22 cellular contexts compared by ENCODE assay signal in the genomic region with DNA sequence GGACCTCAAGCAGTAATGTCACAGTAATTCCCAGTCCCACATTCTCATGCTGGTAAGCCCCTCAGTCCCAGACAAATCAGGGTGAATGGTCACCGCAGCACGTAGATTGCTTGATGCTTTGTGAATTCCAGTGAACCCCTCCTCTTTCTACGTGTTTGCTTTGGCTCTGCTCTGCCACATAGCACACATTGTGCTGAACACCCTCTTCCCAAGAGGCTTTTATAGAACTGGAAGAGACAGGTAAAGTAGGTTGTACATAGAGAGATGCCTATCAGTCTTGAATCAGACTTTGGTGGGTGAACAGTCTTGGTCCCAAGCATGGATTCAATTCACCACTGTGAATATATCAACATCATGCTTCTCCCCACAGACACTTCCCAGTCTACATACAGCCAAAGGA. TPM values are rescaled to one million over a fixed set of nuclear protein-coding genes. Genes with fewer than 3 reads are reported as not detected.
DNase-seq lines count a peak whose midpoint lies in the region; ATAC-seq, FAIRE-seq and TF ChIP-seq lines count a peak whose summit lies in the region.
"Had no signal": no experiment of that assay in that cellular context is flagged by ENCODE, and none has a peak within 500 bp of the region (broad histone marks: within the 10 kb centered on the region; RNA-seq: fewer than 3 reads in every experiment).

No MANE protein-coding gene starts in this region.

- intact Hi-C loops in activated CD4-positive, alpha-beta T cell treated with anti-CD3 and anti-CD28 coated beads, Interleukin-2, amount 10 ng/mL, durations not matched to agents 24 days and 14 days (cut with micrococcal nuclease): no loop called here
- intact Hi-C loops in K562 (cut with micrococcal nuclease): no loop called here
- intact Hi-C loops in upper lobe of right lung (cut with DNase I): no loop called here

- H3K27me3 Mint-ChIP-seq in activated CD4-positive, alpha-beta T cell treated with anti-CD3 and anti-CD28 coated beads, Interleukin-2, amount 10 ng/mL, durations not matched to agents 24 days and 14 days: peaks cover 20% of the 10 kb centered on the region
- peaks cover 17% of the 10 kb centered on the region for H3K27me3 Mint-ChIP-seq in activated CD4-positive, alpha-beta T cell treated with anti-CD3 and anti-CD28 coated beads, Interleukin-2, amount 10 ng/mL, durations not matched to agents 7 days and 5 days
- no peaks in the 10 kb centered on the region for H3K27me3 Mint-ChIP-seq in osteocyte (ENCODE audit: unreplicated experiment)

- in situ Hi-C loops in K562 (cut with MboI): no loop called here

- WGBS in K562 (ENCODE audit: insufficient coverage, low coverage, missing lambda C conversion rate): 0% methylated on average over 3 of the region's 3 CpGs

- TF ChIP-seq EP300 in K562 (IDR thresholded peaks at IDR 0.05; ENCODE audit: low read length): no peak

- no peak overlapping the region for H3K4me3 Mint-ChIP-seq in activated CD4-positive, alpha-beta T cell treated with anti-CD3 and anti-CD28 coated beads, Interleukin-2, amount 10 ng/mL, durations not matched to agents 24 days and 14 days
- no peak overlapping the region for H3K4me3 Mint-ChIP-seq in activated CD4-positive, alpha-beta T cell treated with anti-CD3 and anti-CD28 coated beads, Interleukin-2, amount 10 ng/mL, durations not matched to agents 7 days and 5 days
- no peak overlapping the region for H3K4me3 Mint-ChIP-seq in osteocyte (ENCODE audit: unreplicated experiment)
- H3K4me3 Mint-ChIP-seq: CD14-positive monocyte; CD8-positive, alpha-beta T cell; H9 had no signal

- no peaks in the 10 kb centered on the region for H3K4me1 ChIP-seq in K562 (replicated peaks in 1 of 2; ENCODE audit: control insufficient read depth in 2 of 2, insufficient read depth in 2 of 2, low read length in 2 of 2)
- no peaks in the 10 kb centered on the region for H3K4me1 ChIP-seq in upper lobe of right lung

- no peaks in the 10 kb centered on the region for H3K9me1 ChIP-seq in K562 (ENCODE audit: control insufficient read depth, insufficient read depth, low read length)

- H2AFZ ChIP-seq in K562 (ENCODE audit: low read depth, low read length): no peak overlapping the region

- H4K20me1 ChIP-seq in K562 (replicated peaks; ENCODE audit: control insufficient read depth, insufficient read depth, low read length): no peaks in the 10 kb centered on the region

- no peaks in the 10 kb centered on the region for H3K9me3 Mint-ChIP-seq in activated CD4-positive, alpha-beta T cell treated with anti-CD3 and anti-CD28 coated beads, Interleukin-2, amount 10 ng/mL, durations not matched to agents 24 days and 14 days
- H3K9me3 Mint-ChIP-seq in activated CD4-positive, alpha-beta T cell treated with anti-CD3 and anti-CD28 coated beads, Interleukin-2, amount 10 ng/mL, durations not matched to agents 7 days and 5 days: no peaks in the 10 kb centered on the region
- H3K9me3 Mint-ChIP-seq in osteocyte (ENCODE audit: unreplicated experiment): no peaks in the 10 kb centered on the region
- H3K9me3 Mint-ChIP-seq: CD8-positive, alpha-beta T cell; H9 had no signal

- no peak overlapping the region for H3K4me3 ChIP-seq in K562
- no peak overlapping the region for H3K4me3 ChIP-seq in upper lobe of right lung

- no peak for TF ChIP-seq RAD21 in K562 (CRISPR knock-in tag; conservative IDR thresholded peaks at IDR 0.05 in 1 of 2, IDR thresholded peaks at IDR 0.05 in 1 of 2)

- ATAC-seq in K562: no peak
- peak; percentile 51 for ATAC-seq in upper lobe of right lung
- ATAC-seq in GM19324 (IDR thresholded peaks at IDR 0.05; ENCODE audit: low FRiP score, unreplicated experiment): no peak
- ATAC-seq: CD8-positive, alpha-beta T cell; HepG2 had no signal

- POLR2A ChIA-PET in activated CD4-positive, alpha-beta T cell treated with anti-CD3 and anti-CD28 coated beads, Interleukin-2, amount 10 ng/mL, durations not matched to agents 7 days and 5 days (lab: Charles Lee): no interaction called here
- POLR2A ChIA-PET in K562 (lab: Yijun Ruan, JAX): no interaction called here

- DNase-seq in activated CD4-positive, alpha-beta T cell treated with anti-CD3 and anti-CD28 coated beads, Interleukin-2, amount 10 ng/mL, durations not matched to agents 24 days and 14 days: peak; percentile 34
- no peak for DNase-seq in activated CD4-positive, alpha-beta T cell treated with anti-CD3 and anti-CD28 coated beads, Interleukin-2, amount 10 ng/mL, durations not matched to agents 7 days and 5 days
- DNase-seq in K562 (ENCODE audit: extremely low read depth in 1 of 4, low spot score in 3 of 4) (peak in 3 of 4 experiments; percentile 0), iPS-NIHi7 (ENCODE audit: extremely low spot score) (peak; percentile 0), upper lobe of right lung (no peak), osteocyte (ENCODE audit: extremely low spot score, unreplicated experiment) (no peak), hepatic stellate cell (ENCODE audit: low spot score) (no peak)
- DNase-seq: CD8-positive, alpha-beta T cell; COR-L47; DMS153; DMS79 treated with DMSO at 0.1 percent for 48 hours; GDM1; GOT3; H9 had no signal

- no peak overlapping the region for H3K9ac ChIP-seq in K562 (ENCODE audit: insufficient read depth in 1 of 2, low read depth in 2 of 2, low read length in 2 of 2)

- no peak for TF ChIP-seq POLR2A in K562 (conservative IDR thresholded peaks at IDR 0.05)

- H3K27me3 ChIP-seq in K562 (ENCODE audit: control insufficient read depth in 2 of 2, insufficient read depth in 2 of 2, low read length in 2 of 2): no peaks in the 10 kb centered on the region
- H3K27me3 ChIP-seq in upper lobe of right lung: no peaks in the 10 kb centered on the region

- no peak for FAIRE-seq in K562 (lab: Jason Lieb, UNC)
- FAIRE-seq: D721Med, HepG2 had no signal

- H3K36me3 ChIP-seq in K562 (ENCODE audit: control insufficient read depth, insufficient read depth, low read length) (no peaks in the 10 kb centered on the region), upper lobe of right lung (no peaks in the 10 kb centered on the region)

- no peak overlapping the region for H3K27ac ChIP-seq in K562 (ENCODE audit: extremely low read depth, low read depth, low read length)
- H3K27ac ChIP-seq in upper lobe of right lung: no peak overlapping the region
- H3K27ac ChIP-seq: 22Rv1 had no signal

- no peaks in the 10 kb centered on the region for H3K79me2 ChIP-seq in K562 (ENCODE audit: control insufficient read depth, insufficient read depth, low read length)

- H3K36me3 Mint-ChIP-seq in activated CD4-positive, alpha-beta T cell treated with anti-CD3 and anti-CD28 coated beads, Interleukin-2, amount 10 ng/mL, durations not matched to agents 24 days and 14 days (ENCODE audit: low read depth): no peaks in the 10 kb centered on the region
- H3K36me3 Mint-ChIP-seq in activated CD4-positive, alpha-beta T cell treated with anti-CD3 and anti-CD28 coated beads, Interleukin-2, amount 10 ng/mL, durations not matched to agents 7 days and 5 days (ENCODE audit: low read depth): no peaks in the 10 kb centered on the region
- H3K36me3 Mint-ChIP-seq in osteocyte (ENCODE audit: unreplicated experiment): no peaks in the 10 kb centered on the region
- H3K36me3 Mint-ChIP-seq: CD14-positive monocyte; CD8-positive, alpha-beta T cell had no signal

- no TSS peak for BruUV-seq in K562 (replicated peaks; lab: Mats Ljungman, UMichigan)

- CTCF ChIA-PET in activated CD4-positive, alpha-beta T cell treated with anti-CD3 and anti-CD28 coated beads, Interleukin-2, amount 10 ng/mL, durations not matched to agents 7 days and 5 days (lab: Charles Lee): no interaction called here
- CTCF ChIA-PET in K562 (lab: Yijun Ruan, JAX; ENCODE audit: low intra/inter-chr PET ratio): no interaction called here

- H3K9me3 ChIP-seq in K562 (replicated peaks; ENCODE audit: control insufficient read depth, insufficient read depth, low read depth, low read length) (no peaks in the 10 kb centered on the region), upper lobe of right lung (no peaks in the 10 kb centered on the region)

- no peak overlapping the region for H3K27ac Mint-ChIP-seq in activated CD4-positive, alpha-beta T cell treated with anti-CD3 and anti-CD28 coated beads, Interleukin-2, amount 10 ng/mL, durations not matched to agents 24 days and 14 days
- H3K27ac Mint-ChIP-seq in activated CD4-positive, alpha-beta T cell treated with anti-CD3 and anti-CD28 coated beads, Interleukin-2, amount 10 ng/mL, durations not matched to agents 7 days and 5 days: no peak overlapping the region
- no peak overlapping the region for H3K27ac Mint-ChIP-seq in osteocyte (ENCODE audit: unreplicated experiment)
- H3K27ac Mint-ChIP-seq: CD14-positive monocyte; CD8-positive, alpha-beta T cell; H9 had no signal

- TF ChIP-seq CTCF in K562 (IDR thresholded peaks at IDR 0.05 in 2 of 3, conservative IDR thresholded peaks at IDR 0.05 in 1 of 3; ENCODE audit: insufficient read depth in 2 of 3, low read depth in 1 of 3, low read length in 3 of 3): no peak
- no peak for TF ChIP-seq CTCF in upper lobe of right lung (IDR thresholded peaks at IDR 0.05)
- TF ChIP-seq CTCF in osteocyte (IDR thresholded peaks at IDR 0.05): no peak

- H3K4me2 ChIP-seq in K562 (ENCODE audit: insufficient read depth, low read length): no peak overlapping the region

- no peaks in the 10 kb centered on the region for H3K4me1 Mint-ChIP-seq in activated CD4-positive, alpha-beta T cell treated with anti-CD3 and anti-CD28 coated beads, Interleukin-2, amount 10 ng/mL, durations not matched to agents 24 days and 14 days
- H3K4me1 Mint-ChIP-seq in activated CD4-positive, alpha-beta T cell treated with anti-CD3 and anti-CD28 coated beads, Interleukin-2, amount 10 ng/mL, durations not matched to agents 7 days and 5 days: no peaks in the 10 kb centered on the region
- no peaks in the 10 kb centered on the region for H3K4me1 Mint-ChIP-seq in osteocyte (ENCODE audit: unreplicated experiment)
- H3K4me1 Mint-ChIP-seq: CD14-positive monocyte, H9 had no signal

RNA-seq across cellular contexts. Expression of gene KRTAP9-6, which starts 0.6 kb away (rescaled TPM):
- total RNA-seq in activated CD4-positive, alpha-beta T cell treated with anti-CD3 and anti-CD28 coated beads, Interleukin-2, amount 10 ng/mL, durations not matched to agents 24 days and 14 days: not detected in 2 replicates
- total RNA-seq in activated CD4-positive, alpha-beta T cell treated with anti-CD3 and anti-CD28 coated beads, Interleukin-2, amount 10 ng/mL, durations not matched to agents 7 days and 5 days: not detected
- total RNA-seq in K562 (2011; cell fraction: chromatin; rRNA removed; ENCODE audit: low replicate concordance): not detected in 2 replicates
- total RNA-seq in K562 (2011; cell fraction: nucleolus; rRNA removed): not detected in 2 replicates
- not detected in 2 replicates for total RNA-seq in K562 (2011; cell fraction: nucleoplasm; rRNA removed)
- total RNA-seq in K562 (2014; rRNA removed) (not detected in 2 replicates), K562 (2014; rRNA removed; fragmentation: Illumina TruSeq; extraction: Trizol) (not detected in 2 replicates), K562 (2015; rRNA removed; fragmentation: Illumina TruSeq; extraction: Trizol) (not detected in 2 replicates), K562 (2021) (not detected in 2 replicates), upper lobe of right lung (not detected), osteocyte (not detected in 2 replicates)
- polyA plus RNA-seq in K562 (2011; rRNA removed) (not detected in 2 replicates), K562 (2014; fragmentation: Illumina TruSeq; extraction: Trizol) (not detected in 2 replicates), K562 (2014; fragmentation: Nextera tagmentation; extraction: Ambion mirVana) (not detected), K562 (2014; rRNA removed) (not detected in 2 replicates)
- polyA plus RNA-seq in K562 (2011; cell fraction: cytosol; rRNA removed): not detected in 2 replicates
- not detected in 2 replicates for polyA plus RNA-seq in K562 (2011; cell fraction: nucleus; rRNA removed)
- polyA plus RNA-seq in K562 (2012): not detected in 2 replicates
- polyA minus RNA-seq in K562 (2011; rRNA and poly(A)+ RNA removed): not detected in 2 replicates
- polyA minus RNA-seq in K562 (2011; cell fraction: cytosol; rRNA and poly(A)+ RNA removed): not detected in 2 replicates
- not detected in 2 replicates for polyA minus RNA-seq in K562 (2011; cell fraction: nucleus; rRNA and poly(A)+ RNA removed)
- total RNA-seq: A673; CD8-positive, alpha-beta T cell; H9; HepG2; HT1080 had no signal
- polyA plus RNA-seq: BJ, CD14-positive monocyte, HepG2 had no signal

RNA-seq across cellular contexts. Expression of gene KRTAP9-9, which starts 9.4 kb away (rescaled TPM):
- not detected in 2 replicates for total RNA-seq in activated CD4-positive, alpha-beta T cell treated with anti-CD3 and anti-CD28 coated beads, Interleukin-2, amount 10 ng/mL, durations not matched to agents 24 days and 14 days
- not detected for total RNA-seq in activated CD4-positive, alpha-beta T cell treated with anti-CD3 and anti-CD28 coated beads, Interleukin-2, amount 10 ng/mL, durations not matched to agents 7 days and 5 days
- total RNA-seq in K562 (2011; cell fraction: chromatin; rRNA removed; ENCODE audit: low replicate concordance): not detected in 2 replicates
- not detected in 2 replicates for total RNA-seq in K562 (2011; cell fraction: nucleolus; rRNA removed)
- not detected in 2 replicates for total RNA-seq in K562 (2011; cell fraction: nucleoplasm; rRNA removed)
- total RNA-seq in K562 (2014; rRNA removed) (not detected in 2 replicates), K562 (2014; rRNA removed; fragmentation: Illumina TruSeq; extraction: Trizol) (not detected in 2 replicates), K562 (2015; rRNA removed; fragmentation: Illumina TruSeq; extraction: Trizol) (not detected in 2 replicates), K562 (2021) (not detected in 2 replicates), upper lobe of right lung (not detected), osteocyte (not detected in 2 replicates)
- polyA plus RNA-seq in K562 (2011; rRNA removed) (not detected in 2 replicates), K562 (2014; fragmentation: Illumina TruSeq; extraction: Trizol) (not detected in 2 replicates), K562 (2014; fragmentation: Nextera tagmentation; extraction: Ambion mirVana) (not detected), K562 (2014; rRNA removed) (not detected in 2 replicates)
- not detected in 2 replicates for polyA plus RNA-seq in K562 (2011; cell fraction: cytosol; rRNA removed)
- polyA plus RNA-seq in K562 (2011; cell fraction: nucleus; rRNA removed): not detected in 2 replicates
- not detected in 2 replicates for polyA plus RNA-seq in K562 (2012)
- not detected in 2 replicates for polyA minus RNA-seq in K562 (2011; rRNA and poly(A)+ RNA removed)
- polyA minus RNA-seq in K562 (2011; cell fraction: cytosol; rRNA and poly(A)+ RNA removed): not detected in 2 replicates
- polyA minus RNA-seq in K562 (2011; cell fraction: nucleus; rRNA and poly(A)+ RNA removed): not detected in 2 replicates
- total RNA-seq: A673; CD8-positive, alpha-beta T cell; H9; HepG2; HT1080 had no signal
- polyA plus RNA-seq: BJ, CD14-positive monocyte, HepG2 had no signal

RNA-seq across cellular contexts. Expression of gene KRTAP9-7, which starts 10.9 kb away (rescaled TPM):
- not detected in 2 replicates for total RNA-seq in activated CD4-positive, alpha-beta T cell treated with anti-CD3 and anti-CD28 coated beads, Interleukin-2, amount 10 ng/mL, durations not matched to agents 24 days and 14 days
- not detected for total RNA-seq in activated CD4-positive, alpha-beta T cell treated with anti-CD3 and anti-CD28 coated beads, Interleukin-2, amount 10 ng/mL, durations not matched to agents 7 days and 5 days
- total RNA-seq in K562 (2011; cell fraction: chromatin; rRNA removed; ENCODE audit: low replicate concordance): not detected in 2 replicates
- total RNA-seq in K562 (2011; cell fraction: nucleolus; rRNA removed): not detected in 2 replicates
- not detected in 2 replicates for total RNA-seq in K562 (2011; cell fraction: nucleoplasm; rRNA removed)
- total RNA-seq in K562 (2014; rRNA removed) (not detected in 2 replicates), K562 (2014; rRNA removed; fragmentation: Illumina TruSeq; extraction: Trizol) (not detected in 2 replicates), K562 (2015; rRNA removed; fragmentation: Illumina TruSeq; extraction: Trizol) (not detected in 2 replicates), K562 (2021) (not detected in 2 replicates), upper lobe of right lung (not detected), osteocyte (not detected in 2 replicates)
- polyA plus RNA-seq in K562 (2011; rRNA removed) (not detected in 2 replicates), K562 (2014; fragmentation: Illumina TruSeq; extraction: Trizol) (not detected in 2 replicates), K562 (2014; fragmentation: Nextera tagmentation; extraction: Ambion mirVana) (not detected), K562 (2014; rRNA removed) (not detected in 2 replicates)
- polyA plus RNA-seq in K562 (2011; cell fraction: cytosol; rRNA removed): not detected in 2 replicates
- not detected in 2 replicates for polyA plus RNA-seq in K562 (2011; cell fraction: nucleus; rRNA removed)
- polyA plus RNA-seq in K562 (2012): not detected in 2 replicates
- polyA minus RNA-seq in K562 (2011; rRNA and poly(A)+ RNA removed): not detected in 2 replicates
- polyA minus RNA-seq in K562 (2011; cell fraction: cytosol; rRNA and poly(A)+ RNA removed): not detected in 2 replicates
- polyA minus RNA-seq in K562 (2011; cell fraction: nucleus; rRNA and poly(A)+ RNA removed): not detected in 2 replicates
- total RNA-seq: A673; CD8-positive, alpha-beta T cell; H9; HepG2; HT1080 had no signal
- polyA plus RNA-seq: BJ, CD14-positive monocyte, HepG2 had no signal

RNA-seq across cellular contexts. Expression of gene KRTAP9-4, which starts 15.1 kb away (rescaled TPM):
- not detected in 2 replicates for total RNA-seq in activated CD4-positive, alpha-beta T cell treated with anti-CD3 and anti-CD28 coated beads, Interleukin-2, amount 10 ng/mL, durations not matched to agents 24 days and 14 days
- not detected for total RNA-seq in activated CD4-positive, alpha-beta T cell treated with anti-CD3 and anti-CD28 coated beads, Interleukin-2, amount 10 ng/mL, durations not matched to agents 7 days and 5 days
- total RNA-seq in K562 (2011; cell fraction: chromatin; rRNA removed; ENCODE audit: low replicate concordance): not detected in 2 replicates
- total RNA-seq in K562 (2011; cell fraction: nucleolus; rRNA removed): not detected in 2 replicates
- total RNA-seq in K562 (2011; cell fraction: nucleoplasm; rRNA removed): not detected in 2 replicates
- total RNA-seq in K562 (2014; rRNA removed) (not detected in 2 replicates), K562 (2014; rRNA removed; fragmentation: Illumina TruSeq; extraction: Trizol) (not detected in 2 replicates), K562 (2015; rRNA removed; fragmentation: Illumina TruSeq; extraction: Trizol) (not detected in 2 replicates), K562 (2021) (not detected in 2 replicates), upper lobe of right lung (not detected), osteocyte (not detected in 2 replicates)
- polyA plus RNA-seq in K562 (2011; rRNA removed) (not detected in 2 replicates), K562 (2014; fragmentation: Illumina TruSeq; extraction: Trizol) (not detected in 2 replicates), K562 (2014; fragmentation: Nextera tagmentation; extraction: Ambion mirVana) (not detected), K562 (2014; rRNA removed) (not detected in 2 replicates)
- polyA plus RNA-seq in K562 (2011; cell fraction: cytosol; rRNA removed): not detected in 2 replicates
- not detected in 2 replicates for polyA plus RNA-seq in K562 (2011; cell fraction: nucleus; rRNA removed)
- not detected in 2 replicates for polyA plus RNA-seq in K562 (2012)
- polyA minus RNA-seq in K562 (2011; rRNA and poly(A)+ RNA removed): not detected in 2 replicates
- not detected in 2 replicates for polyA minus RNA-seq in K562 (2011; cell fraction: cytosol; rRNA and poly(A)+ RNA removed)
- polyA minus RNA-seq in K562 (2011; cell fraction: nucleus; rRNA and poly(A)+ RNA removed): not detected in 2 replicates
- total RNA-seq: A673; CD8-positive, alpha-beta T cell; H9; HepG2; HT1080 had no signal
- polyA plus RNA-seq: BJ, CD14-positive monocyte, HepG2 had no signal

RNA-seq across cellular contexts. Expression of gene KRTAP9-8, which starts 26.8 kb away (rescaled TPM):
- not detected in 2 replicates for total RNA-seq in activated CD4-positive, alpha-beta T cell treated with anti-CD3 and anti-CD28 coated beads, Interleukin-2, amount 10 ng/mL, durations not matched to agents 24 days and 14 days
- not detected for total RNA-seq in activated CD4-positive, alpha-beta T cell treated with anti-CD3 and anti-CD28 coated beads, Interleukin-2, amount 10 ng/mL, durations not matched to agents 7 days and 5 days
- total RNA-seq in K562 (2011; cell fraction: chromatin; rRNA removed; ENCODE audit: low replicate concordance): not detected in 2 replicates
- not detected in 2 replicates for total RNA-seq in K562 (2011; cell fraction: nucleolus; rRNA removed)
- not detected in 2 replicates for total RNA-seq in K562 (2011; cell fraction: nucleoplasm; rRNA removed)
- total RNA-seq in K562 (2014; rRNA removed): not detected in 2 replicates
- not detected in 2 replicates for total RNA-seq in K562 (2014; rRNA removed; fragmentation: Illumina TruSeq; extraction: Trizol)
- not detected in 2 replicates for total RNA-seq in K562 (2015; rRNA removed; fragmentation: Illumina TruSeq; extraction: Trizol)
- not detected in 2 replicates for total RNA-seq in K562 (2021)
- polyA plus RNA-seq in K562 (2011; rRNA removed): not detected in 2 replicates
- not detected in 2 replicates for polyA plus RNA-seq in K562 (2011; cell fraction: cytosol; rRNA removed)
- not detected in 2 replicates for polyA plus RNA-seq in K562 (2011; cell fraction: nucleus; rRNA removed)
- not detected in 2 replicates for polyA plus RNA-seq in K562 (2012)
- polyA plus RNA-seq in K562 (2014; fragmentation: Illumina TruSeq; extraction: Trizol): not detected in 2 replicates
- not detected for polyA plus RNA-seq in K562 (2014; fragmentation: Nextera tagmentation; extraction: Ambion mirVana)
- polyA plus RNA-seq in K562 (2014; rRNA removed): not detected in 2 replicates
- not detected in 2 replicates for polyA minus RNA-seq in K562 (2011; rRNA and poly(A)+ RNA removed)
- not detected in 2 replicates for polyA minus RNA-seq in K562 (2011; cell fraction: cytosol; rRNA and poly(A)+ RNA removed)
- not detected in 2 replicates for polyA minus RNA-seq in K562 (2011; cell fraction: nucleus; rRNA and poly(A)+ RNA removed)
- not detected for total RNA-seq in upper lobe of right lung
- total RNA-seq in osteocyte: not detected in 2 replicates
- total RNA-seq: A673; CD8-positive, alpha-beta T cell; H9; HepG2; HT1080 had no signal
- polyA plus RNA-seq: BJ, CD14-positive monocyte, HepG2 had no signal

Comparison
In these comparisons a context has a peak if more than half of its experiments do, and no peak if none do; other contexts are left out.
1. DNase-seq: peak in activated CD4-positive, alpha-beta T cell treated with anti-CD3 and anti-CD28 coated beads, Interleukin-2, amount 10 ng/mL, durations not matched to agents 24 days and 14 days (single experiment), K562 (3 of 4) and iPS-NIHi7 (single experiment); none in activated CD4-positive, alpha-beta T cell treated with anti-CD3 and anti-CD28 coated beads, Interleukin-2, amount 10 ng/mL, durations not matched to agents 7 days and 5 days (single experiment), upper lobe of right lung (single experiment), osteocyte (single experiment) and hepatic stellate cell (single experiment).